In the genomic region with DNA sequence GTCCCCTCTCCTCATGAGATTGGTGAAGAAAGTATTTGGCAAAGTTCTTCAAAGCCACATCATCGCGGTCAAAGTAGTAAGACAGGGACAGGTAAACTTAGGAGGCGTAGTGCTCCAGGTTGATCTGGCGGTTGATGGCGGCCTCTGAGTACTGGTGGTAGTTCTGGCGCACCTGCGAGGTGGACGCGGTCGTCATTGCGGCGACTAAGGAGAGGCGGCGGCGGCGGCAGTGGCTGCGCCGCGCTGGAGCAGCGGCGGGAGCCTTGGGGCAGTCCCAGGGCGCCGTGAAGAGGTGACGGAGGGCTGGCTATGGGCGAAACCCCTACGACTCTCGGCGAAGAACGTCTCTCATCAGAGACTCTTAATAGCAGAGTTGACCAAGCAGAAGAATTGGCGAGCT, we compare ENCODE assay signal across 22 cellular contexts.
"Had no signal": no experiment of that assay in that cellular context is flagged by ENCODE, and none has a peak within 500 bp of the region (broad histone marks: within the 10 kb centered on the region; RNA-seq: fewer than 3 reads in every experiment).

No MANE protein-coding gene starts in this region.

- H3K9me3 ChIP-seq: colonic mucosa, ovary, tibial artery had no signal

- H3K27me3 ChIP-seq: colonic mucosa, gastroesophageal sphincter, ovary, stomach, tibial artery had no signal

- H3K36me3 ChIP-seq: colonic mucosa, gastroesophageal sphincter, ovary, stomach, tibial artery had no signal

- DNase-seq: activated CD4-positive, alpha-beta T cell treated with anti-CD3 and anti-CD28 coated beads for 4 hours; activated CD4-positive, alpha-beta T cell treated with anti-CD3 and anti-CD28 coated beads, Interleukin-2, amount 50 U/mL, for 4 hours; activated naive CD4-positive, alpha-beta T cell; activated T-cell treated with anti-CD3 and anti-CD28 coated beads for 4 hours; activated T-cell treated with anti-CD3 and anti-CD28 coated beads, Interleukin-2, amount 50 U/mL, for 72 hours; anterior cingulate cortex; colonic mucosa; effector memory CD4-positive, alpha-beta T cell; hippocampal formation; kidney; left colon; naive B cell; ovary; psoas muscle; stimulated activated CD4-positive, alpha-beta T cell treated with anti-CD3 and anti-CD28 coated beads, Interleukin-15, amount 100 ng/mL, for 24 hours; stimulated activated CD4-positive, alpha-beta T cell treated with anti-CD3 and anti-CD28 coated beads, Interleukin-2, amount 100 ng/mL, for 24 hours; stimulated activated naive B cell treated with anti-CD40 and anti-IgM and Interleukin-4, amounts not matched to agents 10 μg/mL and 1 μg/mL and 100 μg/mL, for 72 hours; stomach; T-helper 9 cell; tibial artery had no signal

- H3K4me3 ChIP-seq: colonic mucosa, gastroesophageal sphincter, ovary, psoas muscle, stomach, tibial artery had no signal

- H3K27ac ChIP-seq: colonic mucosa, gastroesophageal sphincter, ovary, psoas muscle, stomach, tibial artery, VCaP had no signal

- H3K4me1 ChIP-seq: colonic mucosa, gastroesophageal sphincter, psoas muscle, stomach, tibial artery had no signal
